17 cellular contexts compared by ENCODE assay signal in genomic region chrX:156003486-156004185, GRCh38. TPM values are rescaled to one million over a fixed set of nuclear protein-coding genes. Genes with fewer than 3 reads are reported as not detected.
"Had no signal": no experiment of that assay in that cellular context is flagged by ENCODE, and none has a peak within 500 bp of the region (broad histone marks: within the 10 kb centered on the region; RNA-seq: fewer than 3 reads in every experiment).

No MANE protein-coding gene starts in this region.

- ATAC-seq: activated T-cell treated with anti-CD3 and anti-CD28 coated beads, Interleukin-2, amount 50 U/mL, for 4 hours had no signal

- H3K27me3 ChIP-seq: adrenal gland, colonic mucosa, stomach, vagina had no signal

- H3K27me3 Mint-ChIP-seq: naive thymus-derived CD4-positive, alpha-beta T cell had no signal

- H3K27ac ChIP-seq: adrenal gland, colonic mucosa, stomach, thoracic aorta, vagina had no signal

- H3K4me3 ChIP-seq: adrenal gland, colonic mucosa, stomach, thoracic aorta, vagina had no signal

- H3K9me3 Mint-ChIP-seq: activated T-cell treated with anti-CD3 and anti-CD28 coated beads, Interleukin-2, amount 50 U/mL, for 4 hours; immature natural killer cell; naive thymus-derived CD4-positive, alpha-beta T cell had no signal

- DNase-seq: activated CD4-positive, CD25-positive, alpha-beta regulatory T cell treated with anti-CD3 and anti-CD28 coated beads, Interleukin-2, amount 50 U/mL, for 72 hours; activated naive CD4-positive, alpha-beta T cell treated with Interleukin-2 at 50 U/mL for 16 hours; activated T-cell treated with anti-CD3 and anti-CD28 coated beads, Interleukin-2, amount 50 U/mL, for 4 hours; adrenal gland; caudate nucleus; colonic mucosa; effector CD8-positive, alpha-beta T cell; hypothalamus; immature natural killer cell; naive thymus-derived CD4-positive, alpha-beta T cell; stimulated activated CD4-positive, alpha-beta T cell treated with anti-CD3 and anti-CD28 coated beads, Interleukin-4, amount 100 ng/mL, for 4 hours; stomach had no signal

- H3K9me3 ChIP-seq: adrenal gland, colonic mucosa, stomach, thoracic aorta, vagina had no signal

- H3K4me1 ChIP-seq: adrenal gland, colonic mucosa, stomach, vagina had no signal

- H3K36me3 ChIP-seq: adrenal gland, colonic mucosa, stomach, thoracic aorta, vagina had no signal

- H3K36me3 Mint-ChIP-seq: immature natural killer cell had no signal

- H3K27ac Mint-ChIP-seq: immature natural killer cell had no signal

- H3K4me3 Mint-ChIP-seq: activated T-cell treated with anti-CD3 and anti-CD28 coated beads, Interleukin-2, amount 50 U/mL, for 4 hours; immature natural killer cell had no signal

RNA-seq across cellular contexts. Expression of gene IL9R, which starts 6.1 kb away (rescaled TPM):
- total RNA-seq: epithelial cell of proximal tubule, lung microvascular endothelial cell, skeletal muscle tissue, vagina had no signal
